ENCODE assay signal across 8 cellular contexts in genomic region chr14:69152944-69153847, GRCh38. TPM values are rescaled to one million over a fixed set of nuclear protein-coding genes. Genes with fewer than 3 reads are reported as not detected.
DNase-seq lines count a peak whose midpoint lies in the region; ATAC-seq and TF ChIP-seq lines count a peak whose summit lies in the region.

TSS of gene DCAF5 (minus strand) at chr14:69153119. CDS start at chr14:69152978, 141 bp downstream.

- H3K9me3 ChIP-seq in KOPT-K1 (ENCODE audit: insufficient read depth, low read length, poor library complexity, severe bottlenecking) (no peaks in the 10 kb centered on the region), Peyer's patch (no peaks in the 10 kb centered on the region), muscle layer of duodenum (ENCODE audit: control insufficient read depth in 1 of 2, low read length in 2 of 2) (no peaks in the 10 kb centered on the region)

- ATAC-seq in GM21723 (IDR thresholded peaks at IDR 0.05; ENCODE audit: unreplicated experiment), result peak; percentile 81
- peak; percentile 95 for ATAC-seq in esophagus mucosa

- H3K4me1 ChIP-seq in Peyer's patch, result peaks cover 0 to 26% (median 0%) of the 10 kb centered on the region in 4 donors
- peaks cover 0 to 17% of the 10 kb centered on the region in 2 donors for H3K4me1 ChIP-seq in muscle layer of duodenum (ENCODE audit: control insufficient read depth in 1 of 2, insufficient read depth in 2 of 2, low read length in 2 of 2)

- TF ChIP-seq POLR2A in Peyer's patch (IDR thresholded peaks at IDR 0.05), result peak; percentile 73 to 77

- peak in 3 of 6 experiments; percentile 7 to 28 (median 24) for TF ChIP-seq CTCF in Peyer's patch (IDR thresholded peaks at IDR 0.05)

- H3K4me3 ChIP-seq in Peyer's patch, result peak within 1 kb of the TSS; percentile 71 to 93 (median 85)
- H3K4me3 ChIP-seq in muscle layer of duodenum (ENCODE audit: low read depth in 1 of 2, low read length in 2 of 2), result peak within 1 kb of the TSS; percentile 94 to 95

- no peaks in the 10 kb centered on the region for H3K27me3 ChIP-seq in Peyer's patch
- H3K27me3 ChIP-seq in muscle layer of duodenum (ENCODE audit: low read depth, low read length), result no peaks in the 10 kb centered on the region

- peaks cover 17% of the 10 kb centered on the region for H3K36me3 ChIP-seq in KOPT-K1 (ENCODE audit: insufficient read depth, low read length)
- H3K36me3 ChIP-seq in Peyer's patch, result peaks cover 0 to 14% (median 0%) of the 10 kb centered on the region in 3 donors
- H3K36me3 ChIP-seq in muscle layer of duodenum (ENCODE audit: control insufficient read depth in 1 of 2, insufficient read depth in 2 of 2, low read length in 2 of 2), result peaks cover 0 to 7% of the 10 kb centered on the region in 2 donors

- H3K27ac ChIP-seq in KOPT-K1 (ENCODE audit: low read depth, low read length, poor library complexity, severe bottlenecking) (peak within 1 kb of the TSS; percentile 89), Peyer's patch (peak within 1 kb of the TSS; percentile 90 to 92 (median 92)), muscle layer of duodenum (ENCODE audit: low read length) (peak within 1 kb of the TSS; percentile 92)

- DNase-seq in DMS53 (lab: John Stamatoyannopoulos, UW) (peak; percentile 97), Peyer's patch (peak; percentile 94 to 98 (median 95))
- peak; percentile 87 to 92 for DNase-seq in activated T-cell treated with anti-CD3 and anti-CD28 coated beads, Interleukin-2, amount 50 U/mL, for 48 hours
- DNase-seq in stimulated activated CD8-positive, alpha-beta memory T cell treated with anti-CD3 and anti-CD28 coated beads, Interleukin-7, amount 100 ng/mL, for 24 hours (ENCODE audit: low read depth), result peak; percentile 78

RNA-seq across cellular contexts. Expression of gene DCAF5, which starts in this region (rescaled TPM):
- total RNA-seq in Peyer's patch, result 10 to 100 TPM; 38.7 to 57.8 (median 48.9) TPM
- total RNA-seq in esophagus mucosa, result 28.1 TPM

Comparison
In these comparisons a context has a peak if more than half of its experiments do, and no peak if none do; other contexts are left out.
1. Peak in every context shown above with its lines: DNase-seq, ATAC-seq, H3K4me3 ChIP-seq and H3K27ac ChIP-seq.